In the genomic region with DNA sequence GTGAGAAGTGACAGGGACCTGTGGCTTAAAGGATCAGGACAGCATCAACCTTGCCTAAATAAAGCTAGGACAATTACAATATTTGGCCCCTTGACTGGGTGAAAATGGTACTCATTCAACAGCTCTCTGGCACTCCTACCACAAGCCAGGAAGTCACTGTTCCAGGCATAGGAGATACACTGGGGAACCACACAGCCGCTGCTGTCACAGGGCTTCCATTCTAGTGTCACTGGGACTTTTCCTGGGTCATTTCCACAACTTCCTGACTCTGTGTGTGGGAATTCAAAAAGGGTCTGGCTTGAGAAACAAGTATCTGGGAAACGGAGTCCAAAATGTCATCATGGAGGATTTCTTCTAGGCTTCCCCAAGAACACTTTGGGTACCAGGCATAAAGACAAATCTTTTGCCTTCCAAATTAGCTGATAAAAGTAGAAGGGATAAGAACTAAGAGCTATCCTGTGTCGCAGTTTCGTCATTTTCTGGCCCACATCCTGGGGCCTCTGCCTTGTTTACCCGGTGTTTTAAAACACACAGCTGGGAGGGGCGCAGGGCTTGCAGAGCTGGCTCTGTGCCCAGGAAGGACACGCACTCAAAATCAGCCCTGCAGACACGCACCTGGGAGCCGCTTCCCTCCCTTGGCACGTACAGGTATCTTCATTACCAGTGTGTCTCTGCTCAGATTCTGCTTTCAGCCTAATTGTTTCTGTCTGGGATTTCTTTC, we compare ENCODE assay signal across 9 cellular contexts. TPM values are rescaled to one million over a fixed set of nuclear protein-coding genes. Genes with fewer than 3 reads are reported as not detected.
DNase-seq lines count a peak whose midpoint lies in the region; ATAC-seq and TF ChIP-seq lines count a peak whose summit lies in the region.
"Had no signal": no experiment of that assay in that cellular context is flagged by ENCODE, and none has a peak within 500 bp of the region (broad histone marks: within the 10 kb centered on the region; RNA-seq: fewer than 3 reads in every experiment).

No MANE protein-coding gene starts in this region.

- ATAC-seq in activated CD4-positive, alpha-beta T cell treated with anti-CD3 and anti-CD28 coated beads for 36 hours, result peak; percentile 89
- ATAC-seq in HG02798 (IDR thresholded peaks at IDR 0.05; ENCODE audit: poor library complexity, unreplicated experiment), result no peak

- intact Hi-C loops in activated CD4-positive, alpha-beta T cell treated with anti-CD3 and anti-CD28 coated beads for 36 hours (cut with DNase I, micrococcal nuclease), result no loop called here

- peak; percentile 39 for DNase-seq in AG08396 (ENCODE audit: low spot score)
- peak; percentile 89 to 97 (median 94) for DNase-seq in NCI-H1417 (lab: John Stamatoyannopoulos, UW)
- DNase-seq in activated CD4-positive, alpha-beta T cell treated with anti-CD3 and anti-CD28 coated beads for 36 hours, result peak; percentile 76
- DNase-seq in epithelial cell of prostate (ENCODE audit: low read depth, low spot score), result peak; percentile 82
- DNase-seq in stimulated activated CD4-positive, alpha-beta T cell treated with anti-CD3 and anti-CD28 coated beads, Interleukin-4, amount 100 ng/mL, for 24 hours, result peak; percentile 49
- no peak for DNase-seq in HEK293T (ENCODE audit: extremely low spot score)
- no peak for DNase-seq in glutamatergic neuron
- DNase-seq: activated B cell treated with CpG ODN at 0.5 μM for 24 hours had no signal

- POLR2A ChIA-PET in activated CD4-positive, alpha-beta T cell treated with anti-CD3 and anti-CD28 coated beads for 36 hours (lab: Charles Lee), result interaction anchor here (1.2 kb wide), 1 partner anchor 225 kb away, joined by 4 read pairs; no protein-coding TSS in a partner anchor
- POLR2A ChIA-PET in HEK293T (lab: Yijun Ruan, JAX), result no interaction called here

- no peaks in the 10 kb centered on the region for H3K36me3 Mint-ChIP-seq in activated CD4-positive, alpha-beta T cell treated with anti-CD3 and anti-CD28 coated beads for 36 hours (ENCODE audit: low read depth)
- H3K36me3 Mint-ChIP-seq in glutamatergic neuron (ENCODE audit: unreplicated experiment), result no peaks in the 10 kb centered on the region

- H3K27me3 Mint-ChIP-seq in activated CD4-positive, alpha-beta T cell treated with anti-CD3 and anti-CD28 coated beads for 36 hours, result no peaks in the 10 kb centered on the region
- H3K27me3 Mint-ChIP-seq in glutamatergic neuron (ENCODE audit: unreplicated experiment), result peaks cover 7% of the 10 kb centered on the region

- no peak overlapping the region for H3K4me3 Mint-ChIP-seq in activated CD4-positive, alpha-beta T cell treated with anti-CD3 and anti-CD28 coated beads for 36 hours
- no peak overlapping the region for H3K4me3 Mint-ChIP-seq in glutamatergic neuron (ENCODE audit: unreplicated experiment)
- H3K4me3 Mint-ChIP-seq: activated B cell treated with CpG ODN at 0.5 μM for 24 hours had no signal

- H3K4me1 Mint-ChIP-seq in activated CD4-positive, alpha-beta T cell treated with anti-CD3 and anti-CD28 coated beads for 36 hours, result peaks cover 31% of the 10 kb centered on the region
- no peaks in the 10 kb centered on the region for H3K4me1 Mint-ChIP-seq in glutamatergic neuron (ENCODE audit: low read depth, unreplicated experiment)
- H3K4me1 Mint-ChIP-seq: activated B cell treated with CpG ODN at 0.5 μM for 24 hours had no signal

- H3K27ac ChIP-seq in epithelial cell of prostate, result peak overlapping the region; percentile 98

- H3K27ac Mint-ChIP-seq in activated CD4-positive, alpha-beta T cell treated with anti-CD3 and anti-CD28 coated beads for 36 hours, result peak overlapping the region; percentile 89
- no peak overlapping the region for H3K27ac Mint-ChIP-seq in glutamatergic neuron (ENCODE audit: unreplicated experiment)
- H3K27ac Mint-ChIP-seq: activated B cell treated with CpG ODN at 0.5 μM for 24 hours had no signal

- H3K9me3 Mint-ChIP-seq in activated CD4-positive, alpha-beta T cell treated with anti-CD3 and anti-CD28 coated beads for 36 hours (ENCODE audit: low read depth), result no peaks in the 10 kb centered on the region
- H3K9me3 Mint-ChIP-seq in glutamatergic neuron (ENCODE audit: unreplicated experiment), result no peaks in the 10 kb centered on the region
- H3K9me3 Mint-ChIP-seq: activated B cell treated with CpG ODN at 0.5 μM for 24 hours had no signal

- TF ChIP-seq CTCF in glutamatergic neuron (IDR thresholded peaks at IDR 0.05; ENCODE audit: partially characterized antibody, unreplicated experiment), result no peak

- CTCF ChIA-PET in activated CD4-positive, alpha-beta T cell treated with anti-CD3 and anti-CD28 coated beads for 36 hours (lab: Charles Lee), result interaction anchor here (0.8 kb wide), 1 partner anchor 359 kb away, joined by 3 read pairs; no protein-coding TSS in a partner anchor
- CTCF ChIA-PET in HEK293T (lab: Yijun Ruan, JAX), result no interaction called here

TF ChIP-seq in HEK293T, 16 proteins besides CTCF, POLR2A, EP300 and RAD21:
- TF ChIP-seq L3MBTL2 (conservative IDR thresholded peaks at IDR 0.05) (no peak), BHLHE40 (IDR thresholded peaks at IDR 0.05; ENCODE audit: borderline replicate concordance) (no peak), ARNT (IDR thresholded peaks at IDR 0.05) (no peak), NFRKB (IDR thresholded peaks at IDR 0.05) (no peak), FOXM1 (IDR thresholded peaks at IDR 0.05; ENCODE audit: borderline replicate concordance) (no peak), SP1 (IDR thresholded peaks at IDR 0.05) (no peak), CTBP1 (IDR thresholded peaks at IDR 0.05; ENCODE audit: borderline replicate concordance) (no peak), HDGF (IDR thresholded peaks at IDR 0.05; ENCODE audit: borderline replicate concordance) (no peak), TARDBP (IDR thresholded peaks at IDR 0.05) (no peak), ELF4 (IDR thresholded peaks at IDR 0.05) (no peak), LEF1 (IDR thresholded peaks at IDR 0.05; ENCODE audit: borderline replicate concordance) (no peak), FOXA1 (IDR thresholded peaks at IDR 0.05) (no peak), ZNF384 (IDR thresholded peaks at IDR 0.05) (no peak), SUZ12 (IDR thresholded peaks at IDR 0.05) (no peak), FOXK2 (IDR thresholded peaks at IDR 0.05) (no peak)
- TF ChIP-seq, protein P1, sequence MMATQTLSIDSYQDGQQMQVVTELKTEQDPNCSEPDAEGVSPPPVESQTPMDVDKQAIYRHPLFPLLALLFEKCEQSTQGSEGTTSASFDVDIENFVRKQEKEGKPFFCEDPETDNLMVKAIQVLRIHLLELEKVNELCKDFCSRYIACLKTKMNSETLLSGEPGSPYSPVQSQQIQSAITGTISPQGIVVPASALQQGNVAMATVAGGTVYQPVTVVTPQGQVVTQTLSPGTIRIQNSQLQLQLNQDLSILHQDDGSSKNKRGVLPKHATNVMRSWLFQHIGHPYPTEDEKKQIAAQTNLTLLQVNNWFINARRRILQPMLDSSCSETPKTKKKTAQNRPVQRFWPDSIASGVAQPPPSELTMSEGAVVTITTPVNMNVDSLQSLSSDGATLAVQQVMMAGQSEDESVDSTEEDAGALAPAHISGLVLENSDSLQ (IDR thresholded peaks at IDR 0.05), result no peak

RNA-seq across cellular contexts. Expression of a gene that starts 38.0 kb away (rescaled TPM):
- total RNA-seq in activated CD4-positive, alpha-beta T cell treated with anti-CD3 and anti-CD28 coated beads for 36 hours, result 1 to 10 TPM; 2.1 to 3.1 TPM
- total RNA-seq in glutamatergic neuron (ENCODE audit: unreplicated experiment), result 0.37 TPM
- total RNA-seq: activated B cell treated with CpG ODN at 0.5 μM for 24 hours had no signal

RNA-seq across cellular contexts. Expression of a gene that starts 41.7 kb away (rescaled TPM):
- 10 to 100 TPM; 27.3 to 31.0 TPM for total RNA-seq in activated CD4-positive, alpha-beta T cell treated with anti-CD3 and anti-CD28 coated beads for 36 hours
- total RNA-seq in glutamatergic neuron (ENCODE audit: unreplicated experiment), result 28.8 TPM

Comparison
In these comparisons a context has a peak if more than half of its experiments do, and no peak if none do; other contexts are left out.
1. DNase-seq: peak in AG08396 (single experiment), NCI-H1417 (3 of 3), activated CD4-positive, alpha-beta T cell treated with anti-CD3 and anti-CD28 coated beads for 36 hours (single experiment), epithelial cell of prostate (single experiment) and stimulated activated CD4-positive, alpha-beta T cell treated with anti-CD3 and anti-CD28 coated beads, Interleukin-4, amount 100 ng/mL, for 24 hours (single experiment); none in HEK293T (single experiment) and glutamatergic neuron (single experiment).